Comparison of ENCODE assay signal across 8 cellular contexts in genomic region chr1:5991784-5992033, GRCh38. TPM values are rescaled to one million over a fixed set of nuclear protein-coding genes. Genes with fewer than 3 reads are reported as not detected.
DNase-seq lines count a peak whose midpoint lies in the region; ATAC-seq and TF ChIP-seq lines count a peak whose summit lies in the region.

No MANE protein-coding gene starts in this region.

- peaks cover 0 to 45% (median 19%) of the 10 kb centered on the region in 4 donors for H3K4me1 Mint-ChIP-seq in CD4-positive, CD25-positive, alpha-beta regulatory T cell
- H3K4me1 Mint-ChIP-seq in immature natural killer cell = peaks cover 33% of the 10 kb centered on the region in 2 donors

- peaks cover 8% of the 10 kb centered on the region for H3K36me3 ChIP-seq in CD4-positive, CD25-positive, alpha-beta regulatory T cell (ENCODE audit: control insufficient read depth, insufficient read depth, low read length)
- H3K36me3 ChIP-seq in ascending aorta (no peaks in the 10 kb centered on the region), stomach smooth muscle (ENCODE audit: control insufficient read depth in 2 of 2, insufficient read depth in 2 of 2, low read length in 2 of 2) (no peaks in the 10 kb centered on the region)

- no peaks in the 10 kb centered on the region for H3K9me3 Mint-ChIP-seq in CD4-positive, CD25-positive, alpha-beta regulatory T cell
- H3K9me3 Mint-ChIP-seq in immature natural killer cell = no peaks in the 10 kb centered on the region

- peaks cover 5% of the 10 kb centered on the region for H3K27me3 Mint-ChIP-seq in CD4-positive, CD25-positive, alpha-beta regulatory T cell
- H3K27me3 Mint-ChIP-seq in immature natural killer cell (ENCODE audit: low read depth in 3 of 3) = peaks cover 5 to 20% (median 9%) of the 10 kb centered on the region in 3 donors

- H3K4me3 Mint-ChIP-seq in CD4-positive, CD25-positive, alpha-beta regulatory T cell = peak overlapping the region in 1 of 4 donors; percentile 100
- H3K4me3 Mint-ChIP-seq in immature natural killer cell = peak overlapping the region in 3 of 5 donors; percentile 90 to 98 (median 96)

- no peak overlapping the region for H3K4me3 ChIP-seq in CD4-positive, CD25-positive, alpha-beta regulatory T cell (ENCODE audit: low read depth, low read length)
- H3K4me3 ChIP-seq in HL-60 (replicated peaks; ENCODE audit: insufficient read depth, low read length) = peak overlapping the region; percentile 94
- peak overlapping the region; percentile 79 to 94 for H3K4me3 ChIP-seq in ascending aorta
- H3K4me3 ChIP-seq in stomach smooth muscle (ENCODE audit: low read length in 2 of 2) = peak overlapping the region; percentile 63 to 82

- peak overlapping the region; percentile 64 to 71 for H3K9ac ChIP-seq in stomach smooth muscle (ENCODE audit: low read length in 2 of 2)

- TF ChIP-seq CTCF in HL-60 (IDR thresholded peaks at IDR 0.05; ENCODE audit: insufficient read depth, low read length) = no peak
- TF ChIP-seq CTCF in ascending aorta (IDR thresholded peaks at IDR 0.05) = no peak

- peak in 2 of 3 donors; percentile 46 to 69 for DNase-seq in CD4-positive, CD25-positive, alpha-beta regulatory T cell
- no peak for DNase-seq in HL-60 (ENCODE audit: low read depth in 1 of 2, low spot score in 1 of 2)
- no peak for DNase-seq in ascending aorta (ENCODE audit: low spot score in 2 of 2)
- DNase-seq in immature natural killer cell = no peak
- no peak for DNase-seq in ureter (ENCODE audit: low spot score)
- DNase-seq in activated effector memory CD4-positive, alpha-beta T cell treated with anti-CD3 and anti-CD28 coated beads, Interleukin-2, amount 50 U/mL, for 16 hours = no peak

- H3K36me3 Mint-ChIP-seq in CD4-positive, CD25-positive, alpha-beta regulatory T cell = no peaks in the 10 kb centered on the region
- no peaks in the 10 kb centered on the region for H3K36me3 Mint-ChIP-seq in immature natural killer cell

- intact Hi-C loops in ascending aorta (cut with DNase I) = loop anchor here (1.0 to 5.0 kb wide), 4 partner anchors 186 to 402 kb away; partner anchors contain the start of genes ACOT7 and RPL22

- H3K27ac ChIP-seq in CD4-positive, CD25-positive, alpha-beta regulatory T cell (ENCODE audit: insufficient read depth, low read length, poor library complexity, severe bottlenecking) = peak overlapping the region; percentile 95
- peak overlapping the region; percentile 92 for H3K27ac ChIP-seq in HL-60 (replicated peaks)
- peak overlapping the region; percentile 85 to 89 for H3K27ac ChIP-seq in ascending aorta
- peak overlapping the region; percentile 89 for H3K27ac ChIP-seq in stomach smooth muscle (ENCODE audit: low read length)

- no peaks in the 10 kb centered on the region for H3K9me3 ChIP-seq in CD4-positive, CD25-positive, alpha-beta regulatory T cell (ENCODE audit: control insufficient read depth in 2 of 2, low read length in 2 of 2)
- H3K9me3 ChIP-seq in ascending aorta (no peaks in the 10 kb centered on the region), stomach smooth muscle (ENCODE audit: control insufficient read depth in 2 of 2, low read length in 2 of 2) (no peaks in the 10 kb centered on the region)

- H3K4me1 ChIP-seq in CD4-positive, CD25-positive, alpha-beta regulatory T cell (ENCODE audit: control insufficient read depth, insufficient read depth, low read length, poor library complexity, severe bottlenecking) = peaks cover 39% of the 10 kb centered on the region
- H3K4me1 ChIP-seq in ascending aorta (peaks cover 0 to 15% of the 10 kb centered on the region in 2 donors), stomach smooth muscle (ENCODE audit: control insufficient read depth, insufficient read depth, low read length) (peaks cover 16% of the 10 kb centered on the region)

- H3K27me3 ChIP-seq in CD4-positive, CD25-positive, alpha-beta regulatory T cell (ENCODE audit: control insufficient read depth, insufficient read depth, low read length) = no peaks in the 10 kb centered on the region
- H3K27me3 ChIP-seq in HL-60 (ENCODE audit: insufficient read depth, poor library complexity, severe bottlenecking) (no peaks in the 10 kb centered on the region), ascending aorta (no peaks in the 10 kb centered on the region), stomach smooth muscle (ENCODE audit: control insufficient read depth in 1 of 2, insufficient read depth in 2 of 2, low read length in 2 of 2) (peaks cover 2 to 3% of the 10 kb centered on the region in 2 donors)

- peak overlapping the region in 1 of 3 donors; percentile 84 for H3K27ac Mint-ChIP-seq in CD4-positive, CD25-positive, alpha-beta regulatory T cell
- peak overlapping the region in 4 of 6 donors; percentile 22 to 96 (median 64) for H3K27ac Mint-ChIP-seq in immature natural killer cell

- peak; percentile 23 to 26 for ATAC-seq in CD4-positive, CD25-positive, alpha-beta regulatory T cell (ENCODE audit: low read depth in 2 of 2)
- peak; percentile 5 for ATAC-seq in GM19452 (IDR thresholded peaks at IDR 0.05; ENCODE audit: unreplicated experiment)

RNA-seq across cellular contexts. Expression of gene NPHP4, which starts 0.5 kb away (rescaled TPM):
- 13.2 TPM for total RNA-seq in CD4-positive, CD25-positive, alpha-beta regulatory T cell
- 1 to 10 TPM in 1 of 4 donors, under 1 TPM in 3; 0.29 to 1.2 (median 0.74) TPM for polyA plus RNA-seq in CD4-positive, CD25-positive, alpha-beta regulatory T cell
- total RNA-seq in ascending aorta = 8.2 TPM
- polyA plus RNA-seq in immature natural killer cell = 1 to 10 TPM in 1 of 3 donors, under 1 TPM in 2; 0.59 to 1.4 (median 1.00) TPM
- total RNA-seq in ureter = 15.3 TPM

RNA-seq across cellular contexts. Expression of gene KCNAB2, which starts 54.0 kb away (rescaled TPM):
- total RNA-seq in CD4-positive, CD25-positive, alpha-beta regulatory T cell = 244 TPM
- polyA plus RNA-seq in CD4-positive, CD25-positive, alpha-beta regulatory T cell = 10 to 100 TPM; 21.2 to 28.6 (median 26.5) TPM
- total RNA-seq in ascending aorta = 17.9 TPM
- 10 to 100 TPM; 26.1 to 73.8 (median 42.7) TPM for polyA plus RNA-seq in immature natural killer cell
- 17.5 TPM for total RNA-seq in ureter

Comparison
In these comparisons a context has a peak if more than half of its experiments do, and no peak if none do; other contexts are left out.
1. DNase-seq: peak in CD4-positive, CD25-positive, alpha-beta regulatory T cell (2 of 3); none in HL-60 (0 of 2), ascending aorta (0 of 2), immature natural killer cell (0 of 3), ureter (single experiment) and activated effector memory CD4-positive, alpha-beta T cell treated with anti-CD3 and anti-CD28 coated beads, Interleukin-2, amount 50 U/mL, for 16 hours (single experiment).
2. RNA of gene KCNAB2, which starts 54.0 kb away (total RNA-seq): 244 TPM in CD4-positive, CD25-positive, alpha-beta regulatory T cell (single experiment); 17.9 TPM in ascending aorta (single experiment) and 17.5 TPM in ureter (single experiment); every median in the first group is over 10 times any median in the second.
3. Peak in every context shown above with its lines, with median percentiles within 50 percentile points of each other: H3K27ac ChIP-seq.